In genomic region chr7:36605261-36605660, GRCh38 we compare ENCODE assay signal across 16 cellular contexts.
A peak's percentile ranks its signal among the peaks of the same experiment; 100 is the strongest.
DNase-seq lines count a peak whose midpoint lies in the region; ATAC-seq and TF ChIP-seq lines count a peak whose summit lies in the region.
"Had no signal": no experiment of that assay in that cellular context is flagged by ENCODE, and none has a peak within 500 bp of the region (broad histone marks: within the 10 kb centered on the region; RNA-seq: fewer than 3 reads in every experiment).

No MANE protein-coding gene starts in this region.

- no peak overlapping the region for H3K4me2 ChIP-seq in HCT116 (ENCODE audit: low read length)

- no peak overlapping the region for H3K4me3 Mint-ChIP-seq in immature natural killer cell
- H3K4me3 Mint-ChIP-seq in progenitor cell of endocrine pancreas (ENCODE audit: low read depth), result no peak overlapping the region
- H3K4me3 Mint-ChIP-seq: activated T-helper 17 cell treated with anti-CD3 and anti-CD28 coated beads, Interleukin-2, amount 50 U/mL, for 72 hours; stimulated activated effector memory CD8-positive, alpha-beta T cell treated with anti-CD3 and anti-CD28 coated beads, Interleukin-12 subunit alpha, Interleukin-12 subunit beta, amount 100 ng/mL, for 72 hours had no signal

- no peaks in the 10 kb centered on the region for H3K79me2 ChIP-seq in HCT116 (ENCODE audit: insufficient read depth, low read length)

- DNase-seq in HCT116 (ENCODE audit: low read depth, low spot score), result no peak
- DNase-seq in SW480 (ENCODE audit: low spot score), result peak; percentile 85
- DNase-seq in immature natural killer cell, result no peak
- DNase-seq in progenitor cell of endocrine pancreas (ENCODE audit: low spot score, unreplicated experiment), result no peak
- no peak for DNase-seq in right cardiac atrium
- no peak for DNase-seq in HK-2 (ENCODE audit: unreplicated experiment)
- DNase-seq: brain microvascular endothelial cell; NCI-H524 treated with DMSO at 0.1 percent for 48 hours; stimulated activated CD4-positive, alpha-beta T cell treated with anti-CD3 and anti-CD28 coated beads, Interleukin-4, amount 100 ng/mL, for 24 hours; T1000; upper lobe of right lung had no signal

- H3K27ac ChIP-seq in HCT116 (ENCODE audit: low read depth, low read length), result no peak overlapping the region
- no peak overlapping the region for H3K27ac ChIP-seq in right cardiac atrium (ENCODE audit: low read length)
- H3K27ac ChIP-seq: brain microvascular endothelial cell, C4-2B, right atrium auricular region, upper lobe of right lung had no signal

- no peaks in the 10 kb centered on the region for H3K9me2 ChIP-seq in HCT116 (ENCODE audit: insufficient read depth)

- ATAC-seq in HCT116 (0 out of 2 replicates have a peak, but pooled peaks have one; percentile 44), right cardiac atrium (no peak), HG03469 (IDR thresholded peaks at IDR 0.05; ENCODE audit: unreplicated experiment) (no peak)
- ATAC-seq: activated T-helper 17 cell treated with anti-CD3 and anti-CD28 coated beads, Interleukin-2, amount 50 U/mL, for 72 hours; stimulated activated effector memory CD8-positive, alpha-beta T cell treated with anti-CD3 and anti-CD28 coated beads, Interleukin-12 subunit alpha, Interleukin-12 subunit beta, amount 100 ng/mL, for 72 hours; upper lobe of right lung had no signal

- no peak for TF ChIP-seq RAD21 in HCT116 (IDR thresholded peaks at IDR 0.05; ENCODE audit: low read depth)

- H3K9me3 ChIP-seq in HCT116 (ENCODE audit: control insufficient read depth in 1 of 2, insufficient read depth in 1 of 2, low read depth in 1 of 2, low read length in 2 of 2) (no peaks in the 10 kb centered on the region), right cardiac atrium (ENCODE audit: control insufficient read depth, low read length) (no peaks in the 10 kb centered on the region)
- H3K9me3 ChIP-seq: right atrium auricular region, upper lobe of right lung had no signal

- H2AFZ ChIP-seq in HCT116 (ENCODE audit: low read depth, low read length, poor library complexity, severe bottlenecking), result no peak overlapping the region

- TF ChIP-seq CTCF in HCT116 (IDR thresholded peaks at IDR 0.05 in 2 of 3, conservative IDR thresholded peaks at IDR 0.05 in 1 of 3; ENCODE audit: borderline replicate concordance in 1 of 3, insufficient read depth in 1 of 3, low read depth in 2 of 3, low read length in 2 of 3) (no peak), progenitor cell of endocrine pancreas (IDR thresholded peaks at IDR 0.05; ENCODE audit: unreplicated experiment) (no peak)

- WGBS in right cardiac atrium, result 68% methylated on average over 1 of the region's 1 CpG

- H3K9me3 Mint-ChIP-seq in immature natural killer cell, result no peaks in the 10 kb centered on the region
- no peaks in the 10 kb centered on the region for H3K9me3 Mint-ChIP-seq in progenitor cell of endocrine pancreas (ENCODE audit: low read depth)
- H3K9me3 Mint-ChIP-seq: activated T-helper 17 cell treated with anti-CD3 and anti-CD28 coated beads, Interleukin-2, amount 50 U/mL, for 72 hours; stimulated activated effector memory CD8-positive, alpha-beta T cell treated with anti-CD3 and anti-CD28 coated beads, Interleukin-12 subunit alpha, Interleukin-12 subunit beta, amount 100 ng/mL, for 72 hours had no signal

- H3K27me3 Mint-ChIP-seq in immature natural killer cell (ENCODE audit: low read depth in 3 of 3) (peaks cover 3 to 69% (median 20%) of the 10 kb centered on the region in 3 donors), progenitor cell of endocrine pancreas (peaks cover 7% of the 10 kb centered on the region)

- TF ChIP-seq POLR2A in HCT116 (IDR thresholded peaks at IDR 0.05; ENCODE audit: borderline replicate concordance, extremely low read depth, insufficient read depth, insufficient read length), result no peak

- POLR2A ChIA-PET in HCT116 (lab: Charles Lee), result no interaction called here

- BruUV-seq in HCT116 (replicated peaks; lab: Mats Ljungman, UMichigan), result no TSS peak

- H3K4me3 ChIP-seq in HCT116 (replicated peaks in 1 of 2; ENCODE audit: low read depth in 1 of 2, low read length in 2 of 2) (no peak overlapping the region), right cardiac atrium (ENCODE audit: low read length) (no peak overlapping the region)
- H3K4me3 ChIP-seq: right atrium auricular region, upper lobe of right lung had no signal

- intact Hi-C loops in HCT116 (cut with micrococcal nuclease) (no loop called here), right cardiac atrium (cut with DNase I) (no loop called here)

- RAD21 ChIA-PET in HCT116 (lab: Charles Lee; ENCODE audit: low non-redundant PET in 1 of 2, low total read pairs in 2 of 2, uncharacterized antibody in 2 of 2, unreplicated experiment in 2 of 2), result no interaction called here

- H3K4me1 ChIP-seq in HCT116 (ENCODE audit: control insufficient read depth in 1 of 2, insufficient read depth in 2 of 2, low read length in 2 of 2), result peaks cover 0 to 16% of the 10 kb centered on the region in 2 experiments; a peak in 2 of 4 replicates
- no peaks in the 10 kb centered on the region for H3K4me1 ChIP-seq in right cardiac atrium (ENCODE audit: control insufficient read depth, insufficient read depth, low read length)
- H3K4me1 ChIP-seq: right atrium auricular region had no signal

- H3K36me3 ChIP-seq in HCT116 (ENCODE audit: control insufficient read depth in 1 of 2, insufficient read depth in 2 of 2, low read length in 2 of 2), result no peaks in the 10 kb centered on the region
- H3K36me3 ChIP-seq: brain microvascular endothelial cell, right atrium auricular region, upper lobe of right lung had no signal

- H3K36me3 Mint-ChIP-seq in immature natural killer cell (peaks cover 18 to 60% (median 34%) of the 10 kb centered on the region in 3 donors), progenitor cell of endocrine pancreas (ENCODE audit: insufficient read depth) (no peaks in the 10 kb centered on the region)

- H3K27ac Mint-ChIP-seq in immature natural killer cell (peak overlapping the region in 5 of 6 donors; percentile 45 to 87 (median 80)), progenitor cell of endocrine pancreas (peak overlapping the region; percentile 11)
- H3K27ac Mint-ChIP-seq: activated T-helper 17 cell treated with anti-CD3 and anti-CD28 coated beads, Interleukin-2, amount 50 U/mL, for 72 hours; stimulated activated effector memory CD8-positive, alpha-beta T cell treated with anti-CD3 and anti-CD28 coated beads, Interleukin-12 subunit alpha, Interleukin-12 subunit beta, amount 100 ng/mL, for 72 hours had no signal

- CTCF ChIA-PET in HCT116 (lab: Charles Lee), result no interaction called here

- H3K4me1 Mint-ChIP-seq in immature natural killer cell (peaks cover 22 to 65% of the 10 kb centered on the region in 2 donors), progenitor cell of endocrine pancreas (ENCODE audit: low read depth) (peaks cover 8% of the 10 kb centered on the region)

- no peaks in the 10 kb centered on the region; the same call in 1 of the 2 replicates for H3K27me3 ChIP-seq in HCT116 (ENCODE audit: insufficient read depth, low read length)
- H3K27me3 ChIP-seq in right cardiac atrium (ENCODE audit: control insufficient read depth, insufficient read depth), result no peaks in the 10 kb centered on the region
- H3K27me3 ChIP-seq: right atrium auricular region, upper lobe of right lung had no signal

- no peaks in the 10 kb centered on the region for H4K20me1 ChIP-seq in HCT116 (ENCODE audit: insufficient read depth)

- no peak overlapping the region for H3K9ac ChIP-seq in HCT116 (ENCODE audit: low read length)

TF ChIP-seq in HCT116, 20 proteins besides CTCF, POLR2A, EP300 and RAD21 (continues in another document):
- no peak for TF ChIP-seq REST (IDR thresholded peaks at IDR 0.05; ENCODE audit: low read depth)
- TF ChIP-seq ZFX (IDR thresholded peaks at IDR 0.05), result no peak
- no peak for TF ChIP-seq SIN3A (IDR thresholded peaks at IDR 0.05; ENCODE audit: low read depth)
- no peak for TF ChIP-seq EGR1 (IDR thresholded peaks at IDR 0.05; ENCODE audit: low read depth)
- no peak for TF ChIP-seq CBX3 (IDR thresholded peaks at IDR 0.05; ENCODE audit: low read depth)
- TF ChIP-seq, protein P1, sequence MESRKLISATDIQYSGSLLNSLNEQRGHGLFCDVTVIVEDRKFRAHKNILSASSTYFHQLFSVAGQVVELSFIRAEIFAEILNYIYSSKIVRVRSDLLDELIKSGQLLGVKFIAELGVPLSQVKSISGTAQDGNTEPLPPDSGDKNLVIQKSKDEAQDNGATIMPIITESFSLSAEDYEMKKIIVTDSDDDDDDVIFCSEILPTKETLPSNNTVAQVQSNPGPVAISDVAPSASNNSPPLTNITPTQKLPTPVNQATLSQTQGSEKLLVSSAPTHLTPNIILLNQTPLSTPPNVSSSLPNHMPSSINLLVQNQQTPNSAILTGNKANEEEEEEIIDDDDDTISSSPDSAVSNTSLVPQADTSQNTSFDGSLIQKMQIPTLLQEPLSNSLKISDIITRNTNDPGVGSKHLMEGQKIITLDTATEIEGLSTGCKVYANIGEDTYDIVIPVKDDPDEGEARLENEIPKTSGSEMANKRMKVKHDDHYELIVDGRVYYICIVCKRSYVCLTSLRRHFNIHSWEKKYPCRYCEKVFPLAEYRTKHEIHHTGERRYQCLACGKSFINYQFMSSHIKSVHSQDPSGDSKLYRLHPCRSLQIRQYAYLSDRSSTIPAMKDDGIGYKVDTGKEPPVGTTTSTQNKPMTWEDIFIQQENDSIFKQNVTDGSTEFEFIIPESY (IDR thresholded peaks at IDR 0.05; ENCODE audit: extremely low read depth, insufficient replicate concordance, low read length), result no peak
